ENCODE assay signal across 25 cellular contexts in genomic region chr2:157465554-157465953, GRCh38. TPM values are rescaled to one million over a fixed set of nuclear protein-coding genes. Genes with fewer than 3 reads are reported as not detected.
DNase-seq lines count a peak whose midpoint lies in the region; ATAC-seq, FAIRE-seq and TF ChIP-seq lines count a peak whose summit lies in the region.
"Had no signal": no experiment of that assay in that cellular context is flagged by ENCODE, and none has a peak within 500 bp of the region (broad histone marks: within the 10 kb centered on the region; RNA-seq: fewer than 3 reads in every experiment).

No MANE protein-coding gene starts in this region.

- no peak overlapping the region for H3K9ac ChIP-seq in BLaER1 treated with 17β-estradiol and CSF1 and Interleukin-3, amounts not matched to agents 10 nM and 100 nM
- no peak overlapping the region for H3K9ac ChIP-seq in H1 (replicated peaks in 1 of 4; ENCODE audit: extremely low read depth in 1 of 4, low read depth in 3 of 4, low read length in 3 of 4)

- peaks cover 21% of the 10 kb centered on the region for H3K36me3 Mint-ChIP-seq in T-helper 1 cell treated with Interleukin-12 subunit alpha and Interleukin-12 subunit beta and Interleukin-4 antibody, amounts not matched to agents 30 μg/mL and 1 μg/mL, for 36 hours (ENCODE audit: low read depth)
- H3K36me3 Mint-ChIP-seq in activated CD4-positive, alpha-beta memory T cell treated with anti-CD3 and anti-CD28 coated beads, Interleukin-2, amount 10 ng/mL, durations not matched to agents 7 days and 5 days (ENCODE audit: low read depth): peaks cover 29% of the 10 kb centered on the region
- H3K36me3 Mint-ChIP-seq: type B pancreatic cell had no signal

- no peak for TF ChIP-seq RAD21 in H1 (IDR thresholded peaks at IDR 0.05 in 1 of 2, conservative IDR thresholded peaks at IDR 0.05 in 1 of 2; ENCODE audit: low read depth in 2 of 2, low read length in 2 of 2)

- peaks cover 0 to 22% (median 0%) of the 10 kb centered on the region in 11 experiments; a peak in 7 of 22 replicates for H3K9me3 ChIP-seq in BLaER1 treated with 17β-estradiol and CSF1 and Interleukin-3, amounts not matched to agents 10 nM and 100 nM (replicated peaks in 1 of 11)
- H3K9me3 ChIP-seq in H1 (ENCODE audit: insufficient read depth in 2 of 2, low read depth in 1 of 2, low read length in 1 of 2) (no peaks in the 10 kb centered on the region), left lung (no peaks in the 10 kb centered on the region)
- H3K9me3 ChIP-seq: BE2C had no signal

- no peak overlapping the region for H4K8ac ChIP-seq in H1 (ENCODE audit: extremely low read depth, insufficient read depth, low read length)

- no peak overlapping the region for H2BK15ac ChIP-seq in H1 (ENCODE audit: low read length)

- no peak overlapping the region for H3K56ac ChIP-seq in H1 (replicated peaks; ENCODE audit: insufficient read length, low read depth, low read length)

- no peak overlapping the region for H3K18ac ChIP-seq in H1 (ENCODE audit: extremely low read depth, low read length)

- no peak overlapping the region for H2AFZ ChIP-seq in H1 (ENCODE audit: low read length)

- no peak overlapping the region for H3K4ac ChIP-seq in H1 (replicated peaks; ENCODE audit: insufficient read length, low read depth, low read length)

- ATAC-seq in left lung: no peak
- ATAC-seq: Right ventricle myocardium inferior had no signal

- peak overlapping the region in 3 of 11 experiments; percentile 79 to 89 (median 84); a peak in 7 of 22 replicates for H3K4me2 ChIP-seq in BLaER1 treated with 17β-estradiol and CSF1 and Interleukin-3, amounts not matched to agents 10 nM and 100 nM
- H3K4me2 ChIP-seq in H1 (ENCODE audit: insufficient read depth in 1 of 2, low read depth in 2 of 2, low read length in 2 of 2): no peak overlapping the region

- H3K36me3 ChIP-seq in BLaER1 treated with 17β-estradiol and CSF1 and Interleukin-3, amounts not matched to agents 10 nM and 100 nM: no peaks in the 10 kb centered on the region
- no peaks in the 10 kb centered on the region for H3K36me3 ChIP-seq in H1 (ENCODE audit: control insufficient read depth in 2 of 4, insufficient read depth in 4 of 4, low read length in 3 of 4)
- H3K36me3 ChIP-seq in left lung: no peaks in the 10 kb centered on the region
- H3K36me3 ChIP-seq: BE2C, cardiac muscle cell had no signal

- no peaks in the 10 kb centered on the region for H3K27me3 Mint-ChIP-seq in T-helper 1 cell treated with Interleukin-12 subunit alpha and Interleukin-12 subunit beta and Interleukin-4 antibody, amounts not matched to agents 30 μg/mL and 1 μg/mL, for 36 hours (ENCODE audit: low read depth)
- no peaks in the 10 kb centered on the region for H3K27me3 Mint-ChIP-seq in activated CD4-positive, alpha-beta memory T cell treated with anti-CD3 and anti-CD28 coated beads, Interleukin-2, amount 10 ng/mL, durations not matched to agents 7 days and 5 days
- H3K27me3 Mint-ChIP-seq: type B pancreatic cell had no signal

- POLR2A ChIA-PET in activated CD4-positive, alpha-beta memory T cell treated with anti-CD3 and anti-CD28 coated beads, Interleukin-2, amount 10 ng/mL, durations not matched to agents 7 days and 5 days (lab: Charles Lee): interaction anchor here (1.3 to 8.5 kb wide), 7 partner anchors 14 to 52 kb away, joined by 3 to 338 read pairs (median 18); partner anchors contain the start of gene CYTIP
- POLR2A ChIA-PET in H1 (lab: Charles Lee; ENCODE audit: partially characterized antibody): no interaction called here

- peaks cover 28 to 93% (median 64%) of the 10 kb centered on the region in 10 experiments for H3K4me1 ChIP-seq in BLaER1 treated with 17β-estradiol and CSF1 and Interleukin-3, amounts not matched to agents 10 nM and 100 nM
- H3K4me1 ChIP-seq in H1 (replicated peaks in 1 of 4; ENCODE audit: control insufficient read depth in 3 of 4, insufficient read depth in 4 of 4, low read length in 3 of 4) (peaks cover 0 to 6% (median 0%) of the 10 kb centered on the region in 4 experiments; a peak in 1 of 7 replicates), left lung (peaks cover 0 to 19% of the 10 kb centered on the region in 2 donors)
- H3K4me1 ChIP-seq: BE2C had no signal

- no peak overlapping the region for H3K14ac ChIP-seq in H1 (ENCODE audit: insufficient read length)

- H3K79me1 ChIP-seq in H1 (ENCODE audit: low read depth, low read length): no peaks in the 10 kb centered on the region

- 95% methylated on average over 5 of the region's 5 CpGs; no CpG with 5 or more reads in 1 of the 2 experiments for WGBS in H1 (ENCODE audit: extremely low coverage in 1 of 2, insufficient coverage in 1 of 2, insufficient read length in 1 of 2, insufficient replicate concordance in 2 of 2, low coverage in 1 of 2, low lambda C conversion rate in 2 of 2, missing lambda C conversion rate in 1 of 2), 2 experiments

- H4K5ac ChIP-seq in H1 (ENCODE audit: insufficient read length, low read depth, low read length): no peak overlapping the region

- no peaks in the 10 kb centered on the region for H3K79me2 ChIP-seq in H1 (ENCODE audit: control insufficient read depth in 1 of 2, insufficient read depth in 2 of 2, low read length in 2 of 2)

- H4K20me1 ChIP-seq in BLaER1 treated with 17β-estradiol and CSF1 and Interleukin-3, amounts not matched to agents 10 nM and 100 nM: no peaks in the 10 kb centered on the region
- H4K20me1 ChIP-seq in H1 (replicated peaks in 1 of 2; ENCODE audit: control insufficient read depth in 1 of 2, insufficient read depth in 2 of 2, low read length in 2 of 2): no peaks in the 10 kb centered on the region

- no peaks in the 10 kb centered on the region for H3K23me2 ChIP-seq in H1 (ENCODE audit: low read depth, low read length)

- no peak overlapping the region for H2AK5ac ChIP-seq in H1 (ENCODE audit: low read depth, low read length)

- no peak for TF ChIP-seq EP300 in H1 (IDR thresholded peaks at IDR 0.05; ENCODE audit: borderline replicate concordance in 1 of 2, low read depth in 2 of 2, low read length in 2 of 2)

- peaks cover 84% of the 10 kb centered on the region for H3K4me1 Mint-ChIP-seq in T-helper 1 cell treated with Interleukin-12 subunit alpha and Interleukin-12 subunit beta and Interleukin-4 antibody, amounts not matched to agents 30 μg/mL and 1 μg/mL, for 36 hours (ENCODE audit: low read depth)
- peaks cover 98% of the 10 kb centered on the region for H3K4me1 Mint-ChIP-seq in activated CD4-positive, alpha-beta memory T cell treated with anti-CD3 and anti-CD28 coated beads, Interleukin-2, amount 10 ng/mL, durations not matched to agents 7 days and 5 days

- H2BK20ac ChIP-seq in H1 (ENCODE audit: low read length): no peak overlapping the region

- H2BK120ac ChIP-seq in H1 (replicated peaks; ENCODE audit: low read depth, low read length): no peak overlapping the region

- H3K9me3 Mint-ChIP-seq in T-helper 1 cell treated with Interleukin-12 subunit alpha and Interleukin-12 subunit beta and Interleukin-4 antibody, amounts not matched to agents 30 μg/mL and 1 μg/mL, for 36 hours: peaks cover 4% of the 10 kb centered on the region
- H3K9me3 Mint-ChIP-seq in activated CD4-positive, alpha-beta memory T cell treated with anti-CD3 and anti-CD28 coated beads, Interleukin-2, amount 10 ng/mL, durations not matched to agents 7 days and 5 days: peaks cover 5% of the 10 kb centered on the region
- H3K9me3 Mint-ChIP-seq: type B pancreatic cell had no signal

- H3K4me3 Mint-ChIP-seq in T-helper 1 cell treated with Interleukin-12 subunit alpha and Interleukin-12 subunit beta and Interleukin-4 antibody, amounts not matched to agents 30 μg/mL and 1 μg/mL, for 36 hours: peak overlapping the region; percentile 5
- no peak overlapping the region for H3K4me3 Mint-ChIP-seq in activated CD4-positive, alpha-beta memory T cell treated with anti-CD3 and anti-CD28 coated beads, Interleukin-2, amount 10 ng/mL, durations not matched to agents 7 days and 5 days
- H3K4me3 Mint-ChIP-seq: type B pancreatic cell had no signal

- H3K27ac Mint-ChIP-seq in T-helper 1 cell treated with Interleukin-12 subunit alpha and Interleukin-12 subunit beta and Interleukin-4 antibody, amounts not matched to agents 30 μg/mL and 1 μg/mL, for 36 hours: peak overlapping the region; percentile 94
- peak overlapping the region; percentile 70 for H3K27ac Mint-ChIP-seq in activated CD4-positive, alpha-beta memory T cell treated with anti-CD3 and anti-CD28 coated beads, Interleukin-2, amount 10 ng/mL, durations not matched to agents 7 days and 5 days
- H3K27ac Mint-ChIP-seq: type B pancreatic cell had no signal

- CTCF ChIA-PET in activated CD4-positive, alpha-beta memory T cell treated with anti-CD3 and anti-CD28 coated beads, Interleukin-2, amount 10 ng/mL, durations not matched to agents 7 days and 5 days (lab: Charles Lee): interaction anchor here (0.9 to 2.6 kb wide), 7 partner anchors 10 to 140 kb away, joined by 3 to 11 read pairs (median 4); partner anchors contain the start of genes CYTIP and ERMN
- CTCF ChIA-PET in H1 (lab: Charles Lee; ENCODE audit: partially characterized antibody): interaction anchor here (1.1 to 2.8 kb wide), 3 partner anchors 130 to 167 kb away, joined by 3 to 8 read pairs (median 3); no protein-coding TSS in a partner anchor

- TF ChIP-seq POLR2A in H1 (IDR thresholded peaks at IDR 0.05; ENCODE audit: control extremely low read depth in 1 of 2, low read depth in 2 of 2, low read length in 2 of 2): no peak

- intact Hi-C loops in left lung (cut with DNase I): no loop called here

- no peak overlapping the region for H4K91ac ChIP-seq in H1 (replicated peaks; ENCODE audit: insufficient read length, low read length)

- no peak overlapping the region for H3K23ac ChIP-seq in H1 (ENCODE audit: insufficient read length)

- no peak overlapping the region for H2BK5ac ChIP-seq in H1 (ENCODE audit: low read depth, low read length)

- no peak for FAIRE-seq in H1 (lab: Jason Lieb, UNC)
- FAIRE-seq: D721Med, H54 had no signal

- no peak overlapping the region for H2BK12ac ChIP-seq in H1 (ENCODE audit: low read depth, low read length)

- TF ChIP-seq CTCF in H1 (IDR thresholded peaks at IDR 0.05; ENCODE audit: control extremely low read depth in 1 of 3, insufficient read depth in 1 of 3, low read depth in 1 of 3, low read length in 3 of 3) (no peak), left lung (IDR thresholded peaks at IDR 0.05) (no peak)

- H3K27ac ChIP-seq in BLaER1 treated with 17β-estradiol and CSF1 and Interleukin-3, amounts not matched to agents 10 nM and 100 nM: peak overlapping the region in 8 of 11 experiments; percentile 90 to 100 (median 98); a peak in 14 of 22 replicates
- H3K27ac ChIP-seq in H1 (ENCODE audit: low read depth, low read length) (no peak overlapping the region), left lung (no peak overlapping the region)
- H3K27ac ChIP-seq: cardiac muscle cell had no signal

- H3K4me3 ChIP-seq in BLaER1 treated with 17β-estradiol and CSF1 and Interleukin-3, amounts not matched to agents 10 nM and 100 nM: no peak overlapping the region
- H3K4me3 ChIP-seq in H1 (ENCODE audit: extremely low read depth in 1 of 4, insufficient read depth in 2 of 4, low read depth in 3 of 4, low read length in 4 of 4) (no peak overlapping the region), left lung (no peak overlapping the region)
- H3K4me3 ChIP-seq: cardiac muscle cell had no signal

- DNase-seq in T-helper 1 cell (no peak), H1 (ENCODE audit: low read depth in 1 of 2, low spot score in 2 of 2) (no peak), KG1 (lab: John Stamatoyannopoulos, UW) (no peak), left lung (no peak), D341Med (ENCODE audit: low spot score) (no peak)
- no peak for DNase-seq in activated CD4-positive, alpha-beta memory T cell treated with anti-CD3 and anti-CD28 coated beads, Interleukin-2, amount 10 ng/mL, durations not matched to agents 7 days and 5 days
- DNase-seq: 8988T; activated CD8-positive, alpha-beta memory T cell treated with anti-CD3 and anti-CD28 coated beads for 24 hours; anterior cingulate cortex; BE2C; cortex of kidney; NCI-H1105; NCI-H2029 treated with DMSO at 0.1 percent for 48 hours; NCI-H82; occipital lobe; stimulated activated CD4-positive, alpha-beta T cell treated with anti-CD3 and anti-CD28 coated beads, Interleukin-4, amount 100 ng/mL, for 24 hours had no signal

- no peaks in the 10 kb centered on the region for H3K27me3 ChIP-seq in BLaER1 treated with 17β-estradiol and CSF1 and Interleukin-3, amounts not matched to agents 10 nM and 100 nM
- H3K27me3 ChIP-seq in H1 (replicated peaks in 1 of 4; ENCODE audit: control insufficient read depth in 3 of 4, extremely low read depth in 1 of 4, insufficient read depth in 3 of 4, low read length in 3 of 4) (no peaks in the 10 kb centered on the region), left lung (no peaks in the 10 kb centered on the region)
- H3K27me3 ChIP-seq: BE2C, cardiac muscle cell had no signal

RNA-seq across cellular contexts. Expression of gene CYTIP, which starts 21.7 kb away (rescaled TPM):
- total RNA-seq in activated CD4-positive, alpha-beta memory T cell treated with anti-CD3 and anti-CD28 coated beads, Interleukin-2, amount 10 ng/mL, durations not matched to agents 7 days and 5 days: 100 to 1,000 TPM; 389 to 406 TPM
- total RNA-seq in H1 (2021; fragmentation: NEBNext Ultra II Directional; extraction: Animal tissue kit (Norgen Biotek cat#: 25700)): 0.23 TPM in 1 of 2 replicates, not detected in the other
- polyA plus RNA-seq in H1 (2011; rRNA removed): 0.12 and 0.17 TPM in 2 replicates
- 0.18 TPM for polyA plus RNA-seq in H1 (2011; cell fraction: cytosol; rRNA removed)
- 0.09 TPM for polyA plus RNA-seq in H1 (2011; cell fraction: nucleus; rRNA removed)
- 0.37 TPM in 1 of 4 replicates, not detected in the others for polyA plus RNA-seq in H1 (2012, experiment 1 of 2)
- polyA plus RNA-seq in H1 (2012, experiment 2 of 2): not detected
- polyA plus RNA-seq in H1 (2013, experiment 1 of 2): 0.08 TPM
- 0.17 TPM for polyA plus RNA-seq in H1 (2013, experiment 2 of 2)
- 0.20 and 0.69 TPM in 2 replicates for polyA minus RNA-seq in H1 (2011; rRNA and poly(A)+ RNA removed)
- not detected for polyA minus RNA-seq in H1 (2011; cell fraction: cytosol; rRNA and poly(A)+ RNA removed)
- not detected for polyA minus RNA-seq in H1 (2011; cell fraction: nucleus; rRNA and poly(A)+ RNA removed)
- 10 to 100 TPM; 10.9 to 25.1 TPM for total RNA-seq in left lung
- total RNA-seq: cardiac muscle cell, fibroblast of lung, lung microvascular endothelial cell had no signal
- polyA plus RNA-seq: cardiac muscle cell had no signal

Comparison
In these comparisons a context has a peak if more than half of its experiments do, and no peak if none do; other contexts are left out.
1. H3K27ac ChIP-seq: peak in BLaER1 treated with 17β-estradiol and CSF1 and Interleukin-3, amounts not matched to agents 10 nM and 100 nM (8 of 11); none in H1 (single experiment) and left lung (0 of 2).
2. RNA of gene CYTIP, which starts 21.7 kb away (total RNA-seq): 389 to 406 TPM in activated CD4-positive, alpha-beta memory T cell treated with anti-CD3 and anti-CD28 coated beads, Interleukin-2, amount 10 ng/mL, durations not matched to agents 7 days and 5 days; 10.9 to 25.1 TPM in left lung and 0.23 TPM in H1; every median in the first group is over 10 times any median in the second.